1 cellular context compared by ENCODE assay signal in genomic region chr7:90312745-90313144, GRCh38.
TF ChIP-seq lines count a peak whose summit lies in the region.

No MANE protein-coding gene starts in this region.

TF ChIP-seq in HCT116, 20 proteins besides CTCF, POLR2A, EP300 and RAD21 (continued from another document):
- no peak for TF ChIP-seq CEBPB (IDR thresholded peaks at IDR 0.05; ENCODE audit: low read depth)
